Comparison of ENCODE assay signal across 35 cellular contexts in the genomic region with DNA sequence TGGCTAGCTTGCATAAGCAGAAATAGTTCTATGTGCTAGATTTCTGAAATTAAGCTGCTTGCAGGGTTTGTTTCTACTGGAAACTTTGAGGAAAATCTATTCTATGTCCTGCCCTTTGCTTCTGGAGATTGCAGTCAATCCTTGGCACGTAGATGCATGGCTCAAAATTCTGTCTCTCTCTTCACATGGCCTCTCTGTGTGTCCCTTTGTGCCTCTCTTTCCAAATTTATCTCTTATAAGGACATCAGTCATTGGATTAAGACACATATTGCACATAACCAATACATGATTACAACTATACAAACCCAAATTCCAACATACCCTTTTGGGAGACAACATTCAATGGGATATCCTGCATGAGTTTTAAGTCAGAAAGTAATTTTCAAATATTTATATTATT.
"Had no signal": no experiment of that assay in that cellular context is flagged by ENCODE, and none has a peak within 500 bp of the region (broad histone marks: within the 10 kb centered on the region; RNA-seq: fewer than 3 reads in every experiment).

No MANE protein-coding gene starts in this region.

- DNase-seq: Karpas-422, Kasumi-1, MG63, MM.1S, MV-4-11, NCI-H1048, NCI-H1092, NCI-H1092 treated with DMSO at 0.1 percent for 48 hours, NCI-H1105, NCI-H1105 treated with DMSO at 0.1 percent for 48 hours, NCI-H1417, NCI-H1417 treated with DMSO at 0.1 percent for 48 hours, NCI-H1436, NCI-H1436 treated with DMSO at 0.1 percent for 48 hours, NCI-H146, NCI-H1694, NCI-H1694 treated with DMSO at 0.1 percent for 48 hours, NCI-H187, NCI-H187 treated with DMSO at 0.1 percent for 48 hours, NCI-H1930, NCI-H2029, NCI-H2029 treated with DMSO at 0.1 percent for 48 hours, NCI-H2081, NCI-H2081 treated with DMSO at 0.1 percent for 48 hours, NCI-H2107, NCI-H2171, NCI-H2171 treated with DMSO at 0.1 percent for 48 hours, NCI-H2227 treated with DMSO at 0.1 percent for 48 hours, NCI-H226, NCI-H345, NCI-H446, NCI-H446 treated with DMSO at 0.1 percent for 48 hours, NCI-H510A, NCI-H510A treated with DMSO at 0.1 percent for 48 hours, NCI-H524 had no signal

- H3K4me3 ChIP-seq: MG63 had no signal

- H3K27me3 ChIP-seq: MG63 had no signal

- H3K9me3 ChIP-seq: MG63 had no signal

- H3K36me3 ChIP-seq: MG63 had no signal
